Comparison of ENCODE assay signal across 9 cellular contexts in the genomic region with DNA sequence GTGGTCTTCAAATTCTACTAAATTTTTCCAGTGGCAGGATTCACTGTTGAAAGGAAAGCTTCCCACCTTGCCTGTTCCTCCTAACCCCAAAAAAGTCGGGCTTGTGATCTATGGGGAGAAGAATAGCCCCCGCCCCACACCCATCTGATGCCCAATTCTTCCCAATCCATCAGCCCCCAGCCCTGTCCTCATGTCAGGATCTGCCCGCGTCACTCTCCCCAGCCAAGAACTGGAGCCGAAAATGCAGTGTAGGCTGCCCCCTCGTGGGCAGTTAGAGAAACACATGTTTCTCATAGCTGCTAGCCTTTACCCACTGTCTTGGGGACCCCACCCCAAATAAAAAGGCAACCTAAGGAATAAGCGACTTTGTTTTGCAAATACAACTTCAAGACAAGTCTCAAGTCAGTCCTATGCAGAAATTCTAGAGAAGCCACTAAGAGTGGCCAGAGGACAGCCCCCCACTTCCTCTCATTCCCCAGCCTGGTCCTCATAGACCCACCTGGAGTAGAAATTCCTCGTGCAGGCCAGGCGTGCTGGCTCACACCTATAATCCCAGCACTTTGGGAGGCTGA. TPM values are rescaled to one million over a fixed set of nuclear protein-coding genes. Genes with fewer than 3 reads are reported as not detected.
A peak's percentile ranks its signal among the peaks of the same experiment; 100 is the strongest.
DNase-seq lines count a peak whose midpoint lies in the region; ATAC-seq, FAIRE-seq and TF ChIP-seq lines count a peak whose summit lies in the region.
"Had no signal": no experiment of that assay in that cellular context is flagged by ENCODE, and none has a peak within 500 bp of the region (broad histone marks: within the 10 kb centered on the region; RNA-seq: fewer than 3 reads in every experiment).

No MANE protein-coding gene starts in this region.

- H3K4me3 ChIP-seq in MM.1S (ENCODE audit: low read length) (no peak overlapping the region), bronchial epithelial cell (ENCODE audit: low read depth, low read length) (no peak overlapping the region), kidney (ENCODE audit: low read length in 2 of 2) (no peak overlapping the region)

- H3K9ac ChIP-seq in MM.1S (ENCODE audit: low read length) = no peak overlapping the region
- H3K9ac ChIP-seq in kidney (ENCODE audit: low read length in 2 of 2) = no peak overlapping the region

- no peaks in the 10 kb centered on the region for H3K36me3 ChIP-seq in MM.1S (replicated peaks; ENCODE audit: insufficient read depth, low read length)
- no peaks in the 10 kb centered on the region for H3K36me3 ChIP-seq in bronchial epithelial cell (ENCODE audit: control insufficient read depth, insufficient read depth, low read length)
- no peaks in the 10 kb centered on the region for H3K36me3 ChIP-seq in kidney (ENCODE audit: control insufficient read depth in 1 of 2, insufficient read depth in 2 of 2, low read length in 2 of 2)

- H4K20me1 ChIP-seq in MM.1S (ENCODE audit: insufficient read depth, low read length) = no peaks in the 10 kb centered on the region

- H3K27me3 ChIP-seq in MM.1S (replicated peaks; ENCODE audit: insufficient read depth, low read length) = no peaks in the 10 kb centered on the region
- peaks cover 6% of the 10 kb centered on the region for H3K27me3 ChIP-seq in bronchial epithelial cell (ENCODE audit: control insufficient read depth, insufficient read depth, low read length)

- H3K4me2 ChIP-seq in MM.1S (ENCODE audit: low read depth, low read length) = peak overlapping the region; percentile 43; the same call in 1 of the 2 replicates

- FAIRE-seq in bronchial epithelial cell (lab: Jason Lieb, UNC) (no peak), kidney (lab: Jason Lieb, UNC) (no peak)

- peak overlapping the region; percentile 28; the same call in 1 of the 2 replicates for H2AFZ ChIP-seq in MM.1S (ENCODE audit: low read length)

- no peak for ATAC-seq in GM21447 (IDR thresholded peaks at IDR 0.05; ENCODE audit: unreplicated experiment)

- H3K27ac ChIP-seq in MM.1S (ENCODE audit: low read length) = no peak overlapping the region
- H3K27ac ChIP-seq in kidney (ENCODE audit: low read depth in 2 of 2, low read length in 2 of 2) = no peak overlapping the region
- H3K27ac ChIP-seq: epithelial cell of prostate had no signal

- H3K9me3 ChIP-seq in MM.1S (replicated peaks; ENCODE audit: insufficient read depth, low read length) (no peaks in the 10 kb centered on the region), kidney (ENCODE audit: control insufficient read depth in 1 of 2, low read length in 2 of 2) (no peaks in the 10 kb centered on the region)

- H3K4me1 ChIP-seq in MM.1S (ENCODE audit: low read length) (peaks cover 23% of the 10 kb centered on the region), kidney (ENCODE audit: control insufficient read depth in 1 of 2, insufficient read depth in 1 of 2, low read depth in 1 of 2, low read length in 2 of 2) (peaks cover 0 to 2% of the 10 kb centered on the region in 2 donors)

- H3F3A ChIP-seq in MM.1S (ENCODE audit: insufficient read depth, low read length) = peaks cover 8% of the 10 kb centered on the region

- peak; percentile 62 to 67 for DNase-seq in NCI-H524 (lab: John Stamatoyannopoulos, UW)
- DNase-seq in NCI-H524 treated with DMSO at 0.1 percent for 48 hours (lab: John Stamatoyannopoulos, UW) = no peak
- peak; percentile 47 for DNase-seq in MM.1S
- DNase-seq in T-helper 9 cell = peak; percentile 52
- DNase-seq in bronchial epithelial cell (ENCODE audit: low read depth) = peak; percentile 30
- no peak for DNase-seq in kidney
- DNase-seq in stimulated activated CD4-positive, alpha-beta T cell treated with anti-CD3 and anti-CD28 coated beads, TNF-alpha, amount 100 ng/mL, for 4 hours (ENCODE audit: low read depth in 3 of 3) = peak in 2 of 3 experiments; percentile 39 to 42

- intact Hi-C loops in kidney (cut with DNase I) = loop anchor here (5.0 kb wide), 1 partner anchor 132 kb away; no protein-coding TSS in a partner anchor

- H3K9me2 ChIP-seq in MM.1S (replicated peaks; ENCODE audit: insufficient read depth, low read length) = no peaks in the 10 kb centered on the region

- H3K79me2 ChIP-seq in MM.1S (ENCODE audit: low read length) = no peaks in the 10 kb centered on the region

- TF ChIP-seq CTCF in MM.1S (IDR thresholded peaks at IDR 0.05; ENCODE audit: low read length) (peak; percentile 87), bronchial epithelial cell (IDR thresholded peaks at IDR 0.05; ENCODE audit: insufficient read depth, low read length, severe bottlenecking) (peak; percentile 77), kidney (IDR thresholded peaks at IDR 0.05; ENCODE audit: borderline replicate concordance, extremely low read depth, insufficient read depth) (peak; percentile 87)

RNA-seq across cellular contexts. Expression of gene CSK, which starts 13.0 kb away (rescaled TPM):
- total RNA-seq in bronchial epithelial cell = 28.9 and 29.2 TPM in 2 replicates
- total RNA-seq in kidney = 58.8 TPM
- 18.9 TPM for polyA plus RNA-seq in kidney (ENCODE audit: insufficient read depth, low read depth, low replicate concordance)

RNA-seq across cellular contexts. Expression of gene CYP1A2, which starts 20.2 kb away (rescaled TPM):
- total RNA-seq in bronchial epithelial cell = not detected in 2 replicates
- total RNA-seq in kidney = not detected
- polyA plus RNA-seq in kidney (ENCODE audit: insufficient read depth, low read depth, low replicate concordance) = not detected

RNA-seq across cellular contexts. Expression of gene CYP1A1, which starts 43.5 kb away (rescaled TPM):
- total RNA-seq in bronchial epithelial cell (0.26 TPM in 2 replicates), kidney (0.13 TPM)
- polyA plus RNA-seq in kidney (ENCODE audit: insufficient read depth, low read depth, low replicate concordance) = 0.26 TPM

RNA-seq across cellular contexts. Expression of gene LMAN1L, which starts 43.8 kb away (rescaled TPM):
- total RNA-seq in bronchial epithelial cell = under 0.01 TPM in 1 of 2 replicates, not detected in the other
- total RNA-seq in kidney = not detected
- polyA plus RNA-seq in kidney (ENCODE audit: insufficient read depth, low read depth, low replicate concordance) = not detected

RNA-seq across cellular contexts. Expression of gene CPLX3, which starts 57.6 kb away (rescaled TPM):
- total RNA-seq in bronchial epithelial cell (not detected in 2 replicates), kidney (not detected)
- polyA plus RNA-seq in kidney (ENCODE audit: insufficient read depth, low read depth, low replicate concordance) = not detected

Comparison
In these comparisons a context has a peak if more than half of its experiments do, and no peak if none do; other contexts are left out.
1. DNase-seq: peak in NCI-H524 (2 of 2), MM.1S (single experiment), T-helper 9 cell (single experiment), bronchial epithelial cell (single experiment) and stimulated activated CD4-positive, alpha-beta T cell treated with anti-CD3 and anti-CD28 coated beads, TNF-alpha, amount 100 ng/mL, for 4 hours (2 of 3); none in NCI-H524 treated with DMSO at 0.1 percent for 48 hours (single experiment) and kidney (single experiment).
2. Peak in every context shown above with its lines, with median percentiles within 50 percentile points of each other: CTCF ChIP-seq.